8 cellular contexts compared by ENCODE assay signal in genomic region chr7:100897111-100897608, GRCh38. TPM values are rescaled to one million over a fixed set of nuclear protein-coding genes. Genes with fewer than 3 reads are reported as not detected.
DNase-seq lines count a peak whose midpoint lies in the region; ATAC-seq and TF ChIP-seq lines count a peak whose summit lies in the region.

No MANE protein-coding gene starts in this region.

- ATAC-seq in memory B cell (ENCODE audit: low read depth) = peak; percentile 67

- H3K36me3 Mint-ChIP-seq in memory B cell = peaks cover 2% of the 10 kb centered on the region

- H3K4me1 ChIP-seq in A673 (ENCODE audit: insufficient read depth, low read length, poor library complexity, severe bottlenecking) (peaks cover 9% of the 10 kb centered on the region), HAP-1 (peaks cover 4% of the 10 kb centered on the region), stomach (peaks cover 31 to 41% (median 34%) of the 10 kb centered on the region in 4 donors)

- POLR2A ChIA-PET in A673 (lab: Charles Lee; ENCODE audit: low non-redundant PET) = interaction anchor here (0.6 kb wide), 1 partner anchor 262 kb away, joined by 3 read pairs; no protein-coding TSS in a partner anchor

- no peak for TF ChIP-seq POLR2A in stomach (IDR thresholded peaks at IDR 0.05)

- DNase-seq in A673 (ENCODE audit: low spot score) (peak; percentile 56), HAP-1 (ENCODE audit: low spot score in 2 of 2) (peak in 1 of 2 experiments; percentile 41), dermis blood vessel endothelial cell (peak; percentile 50), memory B cell (ENCODE audit: low spot score in 2 of 2) (peak; percentile 53 to 72), stomach (peak; percentile 63), DMS153 treated with DMSO at 0.1 percent for 48 hours (lab: John Stamatoyannopoulos, UW; ENCODE audit: unreplicated experiment) (no peak), amniotic stem cell (lab: John Stamatoyannopoulos, UW) (no peak)
- peak in 3 of 4 experiments; percentile 29 to 57 (median 52) for DNase-seq in activated CD4-positive, CD25-positive, alpha-beta regulatory T cell (lab: John Stamatoyannopoulos, UW)

- peak overlapping the region; percentile 69 for H3K4me3 Mint-ChIP-seq in memory B cell

- intact Hi-C loops in A673 (cut with micrococcal nuclease; ENCODE audit: unreplicated experiment) = loop anchor here (1.0 to 10.0 kb wide), 4 partner anchors 162 to 385 kb away; no protein-coding TSS in a partner anchor
- intact Hi-C loops in stomach (cut with DNase I; ENCODE audit: low total_unique reads) = loop anchor here (5.0 kb wide), 1 partner anchor 160 kb away; no protein-coding TSS in a partner anchor

- H3K27ac ChIP-seq in A673 (ENCODE audit: low read depth, low read length, poor library complexity, severe bottlenecking) = no peak overlapping the region
- H3K27ac ChIP-seq in stomach = no peak overlapping the region

- in situ Hi-C loops in HAP-1 (cut with MboI; ENCODE audit: low sequenced_read_pairs) = loop anchor here (10.0 kb wide), 1 partner anchor 398 kb away; no protein-coding TSS in a partner anchor

- H3K9me3 Mint-ChIP-seq in memory B cell = no peaks in the 10 kb centered on the region

- H3K27me3 Mint-ChIP-seq in memory B cell = peaks cover 25% of the 10 kb centered on the region

- no peak overlapping the region for H3K27ac Mint-ChIP-seq in memory B cell

- H3K36me3 ChIP-seq in A673 (ENCODE audit: insufficient read depth, low read length, poor library complexity, severe bottlenecking) (no peaks in the 10 kb centered on the region), HAP-1 (replicated peaks) (no peaks in the 10 kb centered on the region), stomach (no peaks in the 10 kb centered on the region)

- peak; percentile 87 for TF ChIP-seq CTCF in A673 (conservative IDR thresholded peaks at IDR 0.05; ENCODE audit: low read depth, low read length)
- TF ChIP-seq CTCF in stomach (IDR thresholded peaks at IDR 0.05) = peak in 5 of 7 experiments; percentile 51 to 85 (median 63)

- no peak for TF ChIP-seq EP300 in stomach (IDR thresholded peaks at IDR 0.05)

- H3K9me3 ChIP-seq in A673 (ENCODE audit: low read depth, low read length, poor library complexity, severe bottlenecking) (no peaks in the 10 kb centered on the region), HAP-1 (no peaks in the 10 kb centered on the region), stomach (no peaks in the 10 kb centered on the region)

- CTCF ChIA-PET in A673 (lab: Charles Lee) = no interaction called here

- 1 to 10% (median 3%) methylated on average over 3 to 35 of the region's 35 CpGs for WGBS in stomach, 5 donors

- H3K27me3 ChIP-seq in A673 (replicated peaks; ENCODE audit: insufficient read depth, low read depth, low read length, poor library complexity) (peaks cover 7% of the 10 kb centered on the region), HAP-1 (ENCODE audit: low read depth) (peaks cover 4% of the 10 kb centered on the region; the same call in 1 of the 2 replicates), stomach (peaks cover 19 to 91% (median 34%) of the 10 kb centered on the region in 3 donors)

- peaks cover 9% of the 10 kb centered on the region for H3K4me1 Mint-ChIP-seq in memory B cell

- no TSS peak for BruUV-seq in A673 (replicated peaks; lab: Mats Ljungman, UMichigan)

- H3K4me3 ChIP-seq in A673 (ENCODE audit: low read depth, low read length, poor library complexity, severe bottlenecking) (peak overlapping the region; percentile 50), HAP-1 (peak overlapping the region; percentile 50; the same call in 1 of the 2 replicates), stomach (peak overlapping the region; percentile 41 to 56 (median 46))

RNA-seq across cellular contexts. Expression of gene ACHE, which starts 1.5 kb away (rescaled TPM):
- total RNA-seq in A673 (2021) = 0.52 and 0.87 TPM in 2 replicates
- total RNA-seq in dermis blood vessel endothelial cell = 1.2 and 4.9 TPM in 2 replicates
- total RNA-seq in stomach = 1 to 10 TPM in 1 of 5 donors, under 1 TPM in 1, not detected in 3; 0.43 to 2.4 TPM
- 1 to 10 TPM in 1 of 3 donors, under 1 TPM in 2; 0.25 to 1.5 (median 0.31) TPM for polyA plus RNA-seq in stomach

RNA-seq across cellular contexts. Expression of gene UFSP1, which starts 7.6 kb away (rescaled TPM):
- total RNA-seq in A673 (2021) = 4.7 and 5.0 TPM in 2 replicates
- 2.2 and 2.9 TPM in 2 replicates for total RNA-seq in dermis blood vessel endothelial cell
- 10 to 100 TPM in 1 of 5 donors, under 1 TPM in 1, not detected in 3; 0.73 to 22.6 TPM for total RNA-seq in stomach
- 1 to 10 TPM; 2.0 to 4.3 (median 4.1) TPM for polyA plus RNA-seq in stomach

RNA-seq across cellular contexts. Expression of gene SRRT, which starts 22.3 kb away (rescaled TPM):
- total RNA-seq in A673 (2021) (257 and 277 TPM in 2 replicates), dermis blood vessel endothelial cell (43.9 and 53.9 TPM in 2 replicates), stomach (100 to 1,000 TPM in 2 of 5 donors, 10 to 100 TPM in 3; 45.2 to 184 (median 86.2) TPM)
- polyA plus RNA-seq in stomach = 10 to 100 TPM; 63.7 to 97.1 (median 68.9) TPM

RNA-seq across cellular contexts. Expression of gene TRIP6, which starts 30.0 kb away (rescaled TPM):
- 114 and 140 TPM in 2 replicates for total RNA-seq in A673 (2021)
- 43.6 and 61.4 TPM in 2 replicates for total RNA-seq in dermis blood vessel endothelial cell
- total RNA-seq in stomach = 10 to 100 TPM in 3 of 5 donors, 1 to 10 TPM in 2; 4.7 to 44.3 (median 14.7) TPM
- polyA plus RNA-seq in stomach = 10 to 100 TPM; 23.8 to 50.0 (median 26.2) TPM

RNA-seq across cellular contexts. Expression of gene SLC12A9, which starts 44.6 kb away (rescaled TPM):
- 23.8 and 26.1 TPM in 2 replicates for total RNA-seq in A673 (2021)
- 37.1 and 39.9 TPM in 2 replicates for total RNA-seq in dermis blood vessel endothelial cell
- 10 to 100 TPM in 3 of 5 donors, 1 to 10 TPM in 2; 2.9 to 44.6 (median 25.9) TPM for total RNA-seq in stomach
- polyA plus RNA-seq in stomach = 10 to 100 TPM in 1 of 3 donors, 1 to 10 TPM in 2; 4.9 to 21.7 (median 9.0) TPM

Comparison
In these comparisons a context has a peak if more than half of its experiments do, and no peak if none do; other contexts are left out.
1. DNase-seq: peak in A673 (single experiment), activated CD4-positive, CD25-positive, alpha-beta regulatory T cell (3 of 4), dermis blood vessel endothelial cell (single experiment), memory B cell (2 of 2) and stomach (single experiment); none in DMS153 treated with DMSO at 0.1 percent for 48 hours (single experiment) and amniotic stem cell (single experiment).
2. Peak in every context shown above with its lines, with median percentiles within 50 percentile points of each other: H3K4me3 ChIP-seq.